8 cellular contexts compared by ENCODE assay signal in the genomic region with DNA sequence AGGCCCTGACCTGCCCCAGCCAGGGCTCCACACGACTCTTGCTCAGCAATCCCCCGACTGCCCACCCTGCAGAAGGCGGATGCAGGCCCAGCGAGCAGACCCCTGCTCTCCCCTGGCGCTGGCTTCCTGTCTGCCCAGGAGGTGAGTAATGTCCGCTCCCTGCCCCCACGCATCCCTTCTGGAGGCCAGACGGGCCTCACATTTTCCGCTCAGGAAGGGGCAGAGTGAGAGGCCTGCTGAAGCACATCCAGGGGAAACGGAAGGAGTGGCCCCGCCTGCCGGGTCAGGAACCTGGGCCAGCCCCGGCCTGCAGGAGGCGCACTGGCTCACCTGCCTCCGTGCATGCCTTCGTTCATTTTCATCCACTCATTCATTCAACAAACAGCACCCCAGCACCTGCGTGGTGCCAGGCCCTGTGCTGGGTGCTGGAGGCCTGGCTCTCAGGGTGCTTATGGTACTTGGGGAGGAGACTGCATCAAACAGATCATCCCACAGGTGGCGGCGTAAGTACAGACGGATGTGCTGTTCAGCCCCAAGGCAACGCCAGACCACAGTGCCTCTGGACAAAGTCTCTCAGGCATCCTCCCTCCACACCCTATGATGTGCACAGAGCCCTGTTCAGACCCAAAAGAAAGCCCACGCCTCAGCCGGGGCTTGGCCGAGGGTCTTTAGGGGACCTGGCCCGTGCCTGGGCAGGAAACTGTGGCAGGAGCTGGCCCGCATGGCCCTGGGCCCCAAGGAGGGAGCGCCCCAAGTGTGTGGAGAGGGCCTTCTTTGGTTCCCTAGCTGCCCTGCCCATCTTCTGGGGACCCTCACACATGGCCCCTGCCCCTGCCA.
DNase-seq lines count a peak whose midpoint lies in the region; ATAC-seq and TF ChIP-seq lines count a peak whose summit lies in the region.

No MANE protein-coding gene starts in this region.

- H2BK5ac ChIP-seq in IMR-90 (ENCODE audit: low read depth, low read length, poor library complexity, severe bottlenecking): peak overlapping the region; percentile 80

- H4K8ac ChIP-seq in IMR-90 (ENCODE audit: low read depth in 2 of 2, low read length in 2 of 2): peak overlapping the region; percentile 46 to 91; a peak in 3 of 4 replicates

- in situ Hi-C loops in IMR-90 (cut with MboI; ENCODE audit: low sequenced_read_pairs): no loop called here
- in situ Hi-C loops in gastrocnemius medialis (cut with MboI; ENCODE audit: low sequenced_read_pairs in 4 of 4): no loop called here

- H3K9ac ChIP-seq in DND-41 (ENCODE audit: low read depth, low read length) (no peak overlapping the region), IMR-90 (ENCODE audit: low read depth, low read length) (no peak overlapping the region)

- peaks cover 9% of the 10 kb centered on the region for H3K36me3 Mint-ChIP-seq in activated CD8-positive, alpha-beta T cell treated with anti-CD3 and anti-CD28 coated beads for 36 hours (ENCODE audit: low read depth)
- no peaks in the 10 kb centered on the region for H3K36me3 Mint-ChIP-seq in activated T-helper 1 cell treated with anti-CD3 and anti-CD28 coated beads, Interleukin-12 subunit alpha, Interleukin-12 subunit beta, Interleukin-2, Interleukin-4 antibody, amounts not matched to agents 30 ng/mL and 10 ng/mL and 1 ng/mL, durations not matched to agents 14 hours and 24 hours and 36 hours (ENCODE audit: low read depth)

- peak overlapping the region; percentile 38; the same call in 1 of the 2 replicates for H4K5ac ChIP-seq in IMR-90 (ENCODE audit: low read depth, low read length)

- WGBS in IMR-90 (ENCODE audit: extremely low coverage in 2 of 2, insufficient read length in 1 of 2), 2 experiments: 39% methylated on average over 3 of the region's 27 CpGs; no CpG with 5 or more reads in 1 of the 2 experiments

- TF ChIP-seq RAD21 in IMR-90 (IDR thresholded peaks at IDR 0.05; ENCODE audit: low read length): peak; percentile 29

- dilution Hi-C loops in IMR-90 (cut with HindIII; ENCODE audit: low sequenced_read_pairs, unreplicated experiment): no loop called here

- H2BK120ac ChIP-seq in IMR-90 (ENCODE audit: low read depth, low read length): peak overlapping the region; percentile 72; the same call in 1 of the 2 replicates

- peak overlapping the region; percentile 51 for H3K14ac ChIP-seq in IMR-90 (replicated peaks; ENCODE audit: low read depth, low read length)

- H3K27me3 ChIP-seq in DND-41 (ENCODE audit: insufficient read depth, low read length, poor library complexity) (no peaks in the 10 kb centered on the region), IMR-90 (ENCODE audit: control insufficient read depth, insufficient read depth, low read length) (no peaks in the 10 kb centered on the region), gastrocnemius medialis (peaks cover 0 to 4% (median 0%) of the 10 kb centered on the region in 3 donors)

- TF ChIP-seq CTCF in DND-41 (IDR thresholded peaks at IDR 0.05; ENCODE audit: borderline replicate concordance, extremely low read depth, low read length, poor library complexity, severe bottlenecking) (peak; percentile 70), IMR-90 (conservative IDR thresholded peaks at IDR 0.05; ENCODE audit: low read depth, low read length) (peak; percentile 36), gastrocnemius medialis (IDR thresholded peaks at IDR 0.05 in 4 of 5, conservative IDR thresholded peaks at IDR 0.05 in 1 of 5) (peak in 4 of 5 experiments; percentile 3 to 50 (median 30))
- TF ChIP-seq CTCF in activated CD8-positive, alpha-beta T cell treated with anti-CD3 and anti-CD28 coated beads for 36 hours (IDR thresholded peaks at IDR 0.05): peak; percentile 33

- no peaks in the 10 kb centered on the region for H3K27me3 Mint-ChIP-seq in activated CD8-positive, alpha-beta T cell treated with anti-CD3 and anti-CD28 coated beads for 36 hours
- H3K27me3 Mint-ChIP-seq in activated T-helper 1 cell treated with anti-CD3 and anti-CD28 coated beads, Interleukin-12 subunit alpha, Interleukin-12 subunit beta, Interleukin-2, Interleukin-4 antibody, amounts not matched to agents 30 ng/mL and 10 ng/mL and 1 ng/mL, durations not matched to agents 14 hours and 24 hours and 36 hours (ENCODE audit: insufficient read depth): no peaks in the 10 kb centered on the region

- CTCF ChIA-PET in IMR-90 (lab: Yijun Ruan, JAX): no interaction called here
- CTCF ChIA-PET in activated CD8-positive, alpha-beta T cell treated with anti-CD3 and anti-CD28 coated beads for 36 hours (lab: Charles Lee): interaction anchor here (0.8 to 1.4 kb wide), 3 partner anchors 22 to 182 kb away, joined by 3 to 4 read pairs (median 3); no protein-coding TSS in a partner anchor

- H2AK5ac ChIP-seq in IMR-90 (ENCODE audit: low read depth, low read length): peak overlapping the region; percentile 93

- H3K4me3 ChIP-seq in DND-41 (ENCODE audit: low read depth in 1 of 2, low read length in 2 of 2) (no peak overlapping the region), IMR-90 (ENCODE audit: insufficient read depth, low read depth, low read length) (no peak overlapping the region), gastrocnemius medialis (no peak overlapping the region)

- H3K9me3 Mint-ChIP-seq in activated CD8-positive, alpha-beta T cell treated with anti-CD3 and anti-CD28 coated beads for 36 hours: no peaks in the 10 kb centered on the region
- no peaks in the 10 kb centered on the region for H3K9me3 Mint-ChIP-seq in activated T-helper 1 cell treated with anti-CD3 and anti-CD28 coated beads, Interleukin-12 subunit alpha, Interleukin-12 subunit beta, Interleukin-2, Interleukin-4 antibody, amounts not matched to agents 30 ng/mL and 10 ng/mL and 1 ng/mL, durations not matched to agents 14 hours and 24 hours and 36 hours

- H3K4me2 ChIP-seq in DND-41 (ENCODE audit: insufficient read depth, low read length): no peak overlapping the region
- peak overlapping the region; percentile 20 for H3K4me2 ChIP-seq in IMR-90 (ENCODE audit: low read depth, low read length)

- DNase-seq in DND-41: peak; percentile 55
- peak; percentile 70 for DNase-seq in IMR-90
- DNase-seq in activated CD8-positive, alpha-beta T cell treated with anti-CD3 and anti-CD28 coated beads for 36 hours: peak; percentile 57
- DNase-seq in Right ventricle myocardium superior: peak; percentile 77
- no peak for DNase-seq in gastrocnemius medialis
- no peak for DNase-seq in activated T-helper 1 cell treated with anti-CD3 and anti-CD28 coated beads, Interleukin-12 subunit alpha, Interleukin-12 subunit beta, Interleukin-2, Interleukin-4 antibody, amounts not matched to agents 30 ng/mL and 10 ng/mL and 1 ng/mL, durations not matched to agents 14 hours and 24 hours and 36 hours (ENCODE audit: low spot score)
- no peak for DNase-seq in H4 (ENCODE audit: low spot score)

- H3K4me3 Mint-ChIP-seq in activated CD8-positive, alpha-beta T cell treated with anti-CD3 and anti-CD28 coated beads for 36 hours: no peak overlapping the region
- no peak overlapping the region for H3K4me3 Mint-ChIP-seq in activated T-helper 1 cell treated with anti-CD3 and anti-CD28 coated beads, Interleukin-12 subunit alpha, Interleukin-12 subunit beta, Interleukin-2, Interleukin-4 antibody, amounts not matched to agents 30 ng/mL and 10 ng/mL and 1 ng/mL, durations not matched to agents 14 hours and 24 hours and 36 hours

- POLR2A ChIA-PET in IMR-90 (lab: Charles Lee; ENCODE audit: unreplicated experiment): no interaction called here
- POLR2A ChIA-PET in activated CD8-positive, alpha-beta T cell treated with anti-CD3 and anti-CD28 coated beads for 36 hours (lab: Charles Lee): no interaction called here

- peaks cover 86% of the 10 kb centered on the region for H3K36me3 ChIP-seq in DND-41 (ENCODE audit: insufficient read depth, low read length)
- peaks cover 11% of the 10 kb centered on the region; the same call in 1 of the 2 replicates for H3K36me3 ChIP-seq in IMR-90 (ENCODE audit: control insufficient read depth, insufficient read depth, low read length)
- no peaks in the 10 kb centered on the region for H3K36me3 ChIP-seq in gastrocnemius medialis

- ATAC-seq in DND-41 (ENCODE audit: insufficient read depth, low read depth) (peak; percentile 80), IMR-90 (ENCODE audit: low read depth) (peak; percentile 14), Right ventricle myocardium superior (ENCODE audit: poor library complexity) (peak; percentile 36), gastrocnemius medialis (no peak), HG03097 (IDR thresholded peaks at IDR 0.05; ENCODE audit: low FRiP score, unreplicated experiment) (no peak)
- peak; percentile 70 for ATAC-seq in activated CD8-positive, alpha-beta T cell treated with anti-CD3 and anti-CD28 coated beads for 36 hours

- peak overlapping the region; percentile 85 for H4K91ac ChIP-seq in IMR-90 (ENCODE audit: insufficient read depth, low read depth, low read length)

- H3K18ac ChIP-seq in IMR-90 (ENCODE audit: low read depth, low read length): no peak overlapping the region

- H4K20me1 ChIP-seq in DND-41 (ENCODE audit: insufficient read depth, low read length): peaks cover 86% of the 10 kb centered on the region
- no peaks in the 10 kb centered on the region; the same call in none of the 2 replicates for H4K20me1 ChIP-seq in IMR-90 (ENCODE audit: insufficient read depth, low read length)

- peaks cover 27% of the 10 kb centered on the region for H3K9me1 ChIP-seq in IMR-90 (ENCODE audit: insufficient read depth, low read length)

- TF ChIP-seq POLR2A in IMR-90 (IDR thresholded peaks at IDR 0.05; ENCODE audit: low read depth, low read length): no peak
- no peak for TF ChIP-seq POLR2A in gastrocnemius medialis (IDR thresholded peaks at IDR 0.05)

- peaks cover 13% of the 10 kb centered on the region for H3K4me1 Mint-ChIP-seq in activated CD8-positive, alpha-beta T cell treated with anti-CD3 and anti-CD28 coated beads for 36 hours (ENCODE audit: low read depth)
- no peaks in the 10 kb centered on the region for H3K4me1 Mint-ChIP-seq in activated T-helper 1 cell treated with anti-CD3 and anti-CD28 coated beads, Interleukin-12 subunit alpha, Interleukin-12 subunit beta, Interleukin-2, Interleukin-4 antibody, amounts not matched to agents 30 ng/mL and 10 ng/mL and 1 ng/mL, durations not matched to agents 14 hours and 24 hours and 36 hours (ENCODE audit: low read depth)

- peaks cover 93% of the 10 kb centered on the region for H3K79me2 ChIP-seq in DND-41 (ENCODE audit: insufficient read depth, low read length)

- H3K56ac ChIP-seq in IMR-90 (ENCODE audit: extremely low read depth, insufficient read depth, low read length): no peak overlapping the region

- peak overlapping the region; percentile 76; the same call in 1 of the 2 replicates for H3K23ac ChIP-seq in IMR-90 (ENCODE audit: low read depth, low read length)

- no peak overlapping the region for H2BK15ac ChIP-seq in IMR-90 (ENCODE audit: low read depth, low read length)

- intact Hi-C loops in IMR-90 (cut with micrococcal nuclease) (no loop called here), Right ventricle myocardium superior (cut with DNase I) (no loop called here), gastrocnemius medialis (cut with DNase I; ENCODE audit: low total_unique reads) (no loop called here)
- intact Hi-C loops in activated CD8-positive, alpha-beta T cell treated with anti-CD3 and anti-CD28 coated beads for 36 hours (cut with micrococcal nuclease): no loop called here
- intact Hi-C loops in activated T-helper 1 cell treated with anti-CD3 and anti-CD28 coated beads, Interleukin-12 subunit alpha, Interleukin-12 subunit beta, Interleukin-2, Interleukin-4 antibody, amounts not matched to agents 30 ng/mL and 10 ng/mL and 1 ng/mL, durations not matched to agents 14 hours and 24 hours and 36 hours (cut with micrococcal nuclease): no loop called here

- H2AK9ac ChIP-seq in IMR-90 (replicated peaks; ENCODE audit: low read depth, low read length, poor library complexity): peak overlapping the region; percentile 81

- peak overlapping the region; percentile 89 for H3K4ac ChIP-seq in IMR-90 (ENCODE audit: low read depth, low read length)

- BruUV-seq in IMR-90 (replicated peaks; lab: Mats Ljungman, UMichigan): no TSS peak

- no peak overlapping the region for H2BK20ac ChIP-seq in IMR-90 (ENCODE audit: low read depth, low read length)

- peak overlapping the region; percentile 59 for H3K27ac Mint-ChIP-seq in activated CD8-positive, alpha-beta T cell treated with anti-CD3 and anti-CD28 coated beads for 36 hours
- H3K27ac Mint-ChIP-seq in activated T-helper 1 cell treated with anti-CD3 and anti-CD28 coated beads, Interleukin-12 subunit alpha, Interleukin-12 subunit beta, Interleukin-2, Interleukin-4 antibody, amounts not matched to agents 30 ng/mL and 10 ng/mL and 1 ng/mL, durations not matched to agents 14 hours and 24 hours and 36 hours: no peak overlapping the region

- no peaks in the 10 kb centered on the region for H3K4me1 ChIP-seq in DND-41 (ENCODE audit: insufficient read depth, low read length)
- H3K4me1 ChIP-seq in IMR-90 (ENCODE audit: control insufficient read depth, insufficient read depth, low read length): peaks cover 36% of the 10 kb centered on the region
- peaks cover 12 to 20% of the 10 kb centered on the region in 2 donors for H3K4me1 ChIP-seq in gastrocnemius medialis

- peak overlapping the region; percentile 4; the same call in 1 of the 2 replicates for H3K27ac ChIP-seq in DND-41 (ENCODE audit: low read length)
- H3K27ac ChIP-seq in IMR-90 (ENCODE audit: insufficient read depth, low read length): peak overlapping the region; percentile 27
- H3K27ac ChIP-seq in gastrocnemius medialis: peak overlapping the region in 3 of 4 donors; percentile 17 to 70 (median 55)

- no peak overlapping the region for H2AFZ ChIP-seq in DND-41 (ENCODE audit: low read depth, low read length)
- H2AFZ ChIP-seq in IMR-90 (replicated peaks; ENCODE audit: low read length, poor library complexity): peak overlapping the region; percentile 78

- H3K9me3 ChIP-seq in DND-41 (ENCODE audit: insufficient read depth, low read length, severe bottlenecking) (no peaks in the 10 kb centered on the region), IMR-90 (ENCODE audit: control insufficient read depth, insufficient read depth, low read length) (no peaks in the 10 kb centered on the region), gastrocnemius medialis (no peaks in the 10 kb centered on the region)

- peaks cover 11 to 93% of the 10 kb centered on the region in 2 experiments; a peak in 3 of 4 replicates for H3K79me1 ChIP-seq in IMR-90 (ENCODE audit: low read depth in 1 of 2, low read length in 2 of 2)

Comparison
In these comparisons a context has a peak if more than half of its experiments do, and no peak if none do; other contexts are left out.
1. ATAC-seq: peak in DND-41 (single experiment), IMR-90 (single experiment), activated CD8-positive, alpha-beta T cell treated with anti-CD3 and anti-CD28 coated beads for 36 hours (single experiment) and Right ventricle myocardium superior (single experiment); none in gastrocnemius medialis (0 of 2) and HG03097 (single experiment).
2. DNase-seq: peak in DND-41 (single experiment), IMR-90 (single experiment), activated CD8-positive, alpha-beta T cell treated with anti-CD3 and anti-CD28 coated beads for 36 hours (single experiment) and Right ventricle myocardium superior (single experiment); none in gastrocnemius medialis (0 of 2), activated T-helper 1 cell treated with anti-CD3 and anti-CD28 coated beads, Interleukin-12 subunit alpha, Interleukin-12 subunit beta, Interleukin-2, Interleukin-4 antibody, amounts not matched to agents 30 ng/mL and 10 ng/mL and 1 ng/mL, durations not matched to agents 14 hours and 24 hours and 36 hours (single experiment) and H4 (single experiment).
3. H3K27ac ChIP-seq: peak in every context shown above with its lines; median percentile 55 in gastrocnemius medialis; 27 in IMR-90; 4 in DND-41.
4. Peak in every context shown above with its lines, with median percentiles within 50 percentile points of each other: CTCF ChIP-seq.